Comparison of ENCODE assay signal across 26 cellular contexts in the genomic region with DNA sequence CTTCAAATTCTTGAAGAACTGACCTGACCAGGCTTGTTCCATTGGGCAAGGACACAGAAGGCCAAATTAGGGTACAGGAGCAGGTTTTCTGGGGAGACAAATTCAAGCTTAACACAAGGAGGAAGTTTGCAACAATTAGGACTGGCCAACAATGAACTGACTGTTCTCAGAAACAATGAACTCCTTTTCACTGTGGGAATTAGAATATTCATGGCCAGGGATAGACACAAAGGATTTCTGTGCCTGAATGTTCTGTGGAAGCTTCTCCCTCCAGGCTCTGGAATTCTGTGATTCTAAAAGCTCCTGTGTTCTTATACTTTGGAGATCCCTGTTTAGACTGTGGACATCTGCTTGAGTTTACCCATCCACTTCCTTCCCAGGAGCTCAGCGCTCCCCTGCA. TPM values are rescaled to one million over a fixed set of nuclear protein-coding genes. Genes with fewer than 3 reads are reported as not detected.
DNase-seq lines count a peak whose midpoint lies in the region; ATAC-seq, FAIRE-seq and TF ChIP-seq lines count a peak whose summit lies in the region.
"Had no signal": no experiment of that assay in that cellular context is flagged by ENCODE, and none has a peak within 500 bp of the region (broad histone marks: within the 10 kb centered on the region; RNA-seq: fewer than 3 reads in every experiment).

No MANE protein-coding gene starts in this region.

- H3K27me3 Mint-ChIP-seq in endothelial cell (ENCODE audit: unreplicated experiment): no peaks in the 10 kb centered on the region

- no peaks in the 10 kb centered on the region for H3K9me3 Mint-ChIP-seq in endothelial cell (ENCODE audit: unreplicated experiment)
- H3K9me3 Mint-ChIP-seq: nephron; T-helper 1 cell treated with Interleukin-12 subunit alpha and Interleukin-12 subunit beta and Interleukin-4 antibody, amounts not matched to agents 30 μg/mL and 1 μg/mL, for 36 hours had no signal

- peak overlapping the region; percentile 28 to 55 (median 48) for H3K27ac ChIP-seq in pancreas
- H3K27ac ChIP-seq: A549, prostate gland, spleen had no signal

- no peak overlapping the region for H3K4me3 Mint-ChIP-seq in endothelial cell (ENCODE audit: unreplicated experiment)
- H3K4me3 Mint-ChIP-seq: nephron; T-helper 1 cell treated with Interleukin-12 subunit alpha and Interleukin-12 subunit beta and Interleukin-4 antibody, amounts not matched to agents 30 μg/mL and 1 μg/mL, for 36 hours had no signal

- ATAC-seq in pancreas: peak in 3 of 4 donors; percentile 28 to 74 (median 73)
- ATAC-seq: A549 had no signal

- no peaks in the 10 kb centered on the region for H3K36me3 ChIP-seq in pancreas
- H3K36me3 ChIP-seq: HAP-1, prostate gland, spleen, suprapubic skin had no signal

- H3K4me1 ChIP-seq in pancreas: no peaks in the 10 kb centered on the region
- H3K4me1 ChIP-seq: A549, HAP-1, prostate gland, spleen, suprapubic skin had no signal

- H3K27ac Mint-ChIP-seq in endothelial cell (ENCODE audit: unreplicated experiment): peak overlapping the region; percentile 11
- H3K27ac Mint-ChIP-seq: nephron; T-helper 1 cell treated with Interleukin-12 subunit alpha and Interleukin-12 subunit beta and Interleukin-4 antibody, amounts not matched to agents 30 μg/mL and 1 μg/mL, for 36 hours had no signal

- WGBS in pancreas, 2 donors: 84% methylated on average over 1 of the region's 1 CpG

- DNase-seq in Ammon's horn (ENCODE audit: low spot score) (peak; percentile 89), NCI-H526 treated with DMSO at 0.1 percent for 48 hours (lab: John Stamatoyannopoulos, UW) (peak; percentile 73), endothelial cell (ENCODE audit: low spot score) (no peak), pancreas (no peak), NCI-H146 (lab: John Stamatoyannopoulos, UW) (no peak), LoVo (ENCODE audit: low spot score) (no peak)
- DNase-seq in stimulated activated naive CD4-positive, alpha-beta T cell (lab: John Stamatoyannopoulos, UW): no peak
- DNase-seq in activated CD4-positive, alpha-beta T cell treated with anti-CD3 and anti-CD28 coated beads, Interleukin-2, amount 50 U/mL, for 48 hours: no peak
- DNase-seq: activated CD8-positive, alpha-beta memory T cell treated with anti-CD3 and anti-CD28 coated beads, Interleukin-2, amount 50 U/mL, for 48 hours; EL; erythroblast; left cardiac atrium; NCI-H1436; NCI-H774; spleen had no signal

- no peak overlapping the region for H3K4me3 ChIP-seq in pancreas
- H3K4me3 ChIP-seq: A549, HAP-1, prostate gland, spleen, suprapubic skin had no signal

- H3K4me1 Mint-ChIP-seq in endothelial cell (ENCODE audit: unreplicated experiment): peaks cover 13% of the 10 kb centered on the region

- intact Hi-C loops in pancreas (cut with DNase I): no loop called here

- H3K27me3 ChIP-seq in pancreas: no peaks in the 10 kb centered on the region
- H3K27me3 ChIP-seq: spleen, suprapubic skin had no signal

- TF ChIP-seq CTCF in endothelial cell (IDR thresholded peaks at IDR 0.05; ENCODE audit: unreplicated experiment): no peak
- TF ChIP-seq CTCF in pancreas (IDR thresholded peaks at IDR 0.05): no peak

- no peaks in the 10 kb centered on the region for H3K9me3 ChIP-seq in pancreas
- H3K9me3 ChIP-seq: A549, HAP-1, prostate gland, spleen, suprapubic skin had no signal

- H3K36me3 Mint-ChIP-seq in endothelial cell (ENCODE audit: low read depth, unreplicated experiment): no peaks in the 10 kb centered on the region

- FAIRE-seq in pancreas (lab: Jason Lieb, UNC): no peak
- FAIRE-seq: A549, bronchial epithelial cell, HTR-8/SVneo had no signal

RNA-seq across cellular contexts. Expression of gene SMYD1, which starts 15.2 kb away (rescaled TPM):
- total RNA-seq in endothelial cell (ENCODE audit: unreplicated experiment) (not detected), pancreas (under 1 TPM in 2 of 6 donors, not detected in 4; 0.06 to 0.16 TPM)
- polyA plus RNA-seq in pancreas: not detected
- total RNA-seq: bronchial epithelial cell, dermis microvascular lymphatic vessel endothelial cell, OCI-LY7, spleen, suprapubic skin had no signal
- polyA plus RNA-seq: A549, BJ had no signal

RNA-seq across cellular contexts. Expression of gene KRCC1, which starts 27.2 kb away (rescaled TPM):
- total RNA-seq in endothelial cell (ENCODE audit: unreplicated experiment) (18.0 TPM), pancreas (10 to 100 TPM in 3 of 6 donors, 1 to 10 TPM in 3; 8.3 to 12.8 (median 9.9) TPM)
- 10 to 100 TPM; 15.8 to 21.2 TPM for polyA plus RNA-seq in pancreas

RNA-seq across cellular contexts. Expression of gene FABP1, which starts 45.1 kb away (rescaled TPM):
- not detected for total RNA-seq in endothelial cell (ENCODE audit: unreplicated experiment)
- total RNA-seq in pancreas: 1 to 10 TPM in 1 of 6 donors, not detected in 5; 1.0 TPM
- 1 to 10 TPM in 1 of 2 donors, under 1 TPM in 1; 0.85 to 2.1 TPM for polyA plus RNA-seq in pancreas
- total RNA-seq: bronchial epithelial cell, dermis microvascular lymphatic vessel endothelial cell, left cardiac atrium, OCI-LY7, prostate gland, spleen had no signal
- polyA plus RNA-seq: A549, BJ had no signal

Comparison
In these comparisons a context has a peak if more than half of its experiments do, and no peak if none do; other contexts are left out.
1. DNase-seq: peak in Ammon's horn (single experiment) and NCI-H526 treated with DMSO at 0.1 percent for 48 hours (single experiment); none in endothelial cell (single experiment), pancreas (0 of 6), stimulated activated naive CD4-positive, alpha-beta T cell (0 of 6), NCI-H146 (single experiment), LoVo (single experiment) and activated CD4-positive, alpha-beta T cell treated with anti-CD3 and anti-CD28 coated beads, Interleukin-2, amount 50 U/mL, for 48 hours (0 of 2).